In the genomic region with DNA sequence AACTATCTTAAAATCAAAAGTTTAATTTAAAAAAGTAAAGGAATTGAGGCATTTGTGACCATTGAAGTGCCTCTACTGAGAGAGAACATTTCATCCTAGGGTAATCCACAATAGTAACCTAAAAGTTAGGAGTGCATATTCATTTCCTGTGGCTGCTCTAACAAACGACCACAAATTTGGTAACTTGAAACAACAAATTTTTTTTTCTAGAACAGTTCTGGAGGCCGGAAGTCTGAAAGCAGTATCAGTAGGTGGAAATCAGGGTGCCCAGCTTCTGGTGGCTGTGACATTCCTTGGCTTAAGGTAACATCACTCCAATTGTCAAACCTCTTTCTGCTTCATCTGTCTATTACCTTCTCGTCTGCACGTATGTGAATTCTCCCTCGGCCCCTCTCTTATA, we compare ENCODE assay signal across 22 cellular contexts.
DNase-seq lines count a peak whose midpoint lies in the region; ATAC-seq lines count a peak whose summit lies in the region.
"Had no signal": no experiment of that assay in that cellular context is flagged by ENCODE, and none has a peak within 500 bp of the region (broad histone marks: within the 10 kb centered on the region; RNA-seq: fewer than 3 reads in every experiment).

No MANE protein-coding gene starts in this region.

- peak; percentile 75 for ATAC-seq in T-helper 17 cell
- peak; percentile 84 to 90 for ATAC-seq in naive thymus-derived CD8-positive, alpha-beta T cell
- ATAC-seq in HG02642 (IDR thresholded peaks at IDR 0.05; ENCODE audit: poor library complexity, unreplicated experiment), result no peak
- ATAC-seq: GM23338, left colon, Right ventricle myocardium inferior had no signal

- peaks cover 4% of the 10 kb centered on the region for H3K36me3 Mint-ChIP-seq in activated CD4-positive, alpha-beta T cell treated with anti-CD3 and anti-CD28 coated beads, Interleukin-2, amount 10 ng/mL, durations not matched to agents 7 days and 5 days (ENCODE audit: low read depth)
- peaks cover 2% of the 10 kb centered on the region for H3K36me3 Mint-ChIP-seq in T-helper 17 cell (ENCODE audit: low read depth)
- H3K36me3 Mint-ChIP-seq in naive thymus-derived CD8-positive, alpha-beta T cell, result no peaks in the 10 kb centered on the region
- H3K36me3 Mint-ChIP-seq: CD8-positive, alpha-beta memory T cell had no signal

- CTCF ChIA-PET in activated CD4-positive, alpha-beta T cell treated with anti-CD3 and anti-CD28 coated beads, Interleukin-2, amount 10 ng/mL, durations not matched to agents 7 days and 5 days (lab: Charles Lee), result no interaction called here

- DNase-seq in activated CD4-positive, alpha-beta T cell treated with anti-CD3 and anti-CD28 coated beads, Interleukin-2, amount 10 ng/mL, durations not matched to agents 7 days and 5 days, result peak; percentile 30
- DNase-seq in activated CD4-positive, alpha-beta T cell treated with anti-CD3 and anti-CD28 coated beads, Interleukin-2, amount 50 U/mL, for 48 hours, result no peak
- DNase-seq in GF-D8 (lab: John Stamatoyannopoulos, UW) (peak; percentile 22), T-helper 17 cell (no peak), COR-L47 (lab: John Stamatoyannopoulos, UW) (no peak), glomerular visceral epithelial cell (ENCODE audit: extremely low spot score) (no peak)
- DNase-seq in naive thymus-derived CD8-positive, alpha-beta T cell, result peak in 5 of 10 donors; percentile 2 to 55 (median 24)
- DNase-seq: cerebellar nuclear complex; effector CD8-positive, alpha-beta T cell; esophagus squamous epithelium; left colon; NCI-H1417 treated with DMSO at 0.1 percent for 48 hours; NCI-H524 treated with DMSO at 0.1 percent for 48 hours; SW 1271 had no signal

- no peak overlapping the region for H3K4me3 Mint-ChIP-seq in activated CD4-positive, alpha-beta T cell treated with anti-CD3 and anti-CD28 coated beads, Interleukin-2, amount 10 ng/mL, durations not matched to agents 7 days and 5 days
- H3K4me3 Mint-ChIP-seq in T-helper 17 cell, result peak overlapping the region; percentile 53
- peak overlapping the region in 6 of 10 donors; percentile 30 to 67 (median 50) for H3K4me3 Mint-ChIP-seq in naive thymus-derived CD8-positive, alpha-beta T cell
- H3K4me3 Mint-ChIP-seq: GM23338, neural crest cell had no signal

- POLR2A ChIA-PET in activated CD4-positive, alpha-beta T cell treated with anti-CD3 and anti-CD28 coated beads, Interleukin-2, amount 10 ng/mL, durations not matched to agents 7 days and 5 days (lab: Charles Lee), result no interaction called here
- POLR2A ChIA-PET in naive thymus-derived CD8-positive, alpha-beta T cell (lab: Charles Lee), result interaction anchor here (1.0 to 2.2 kb wide), 3 partner anchors 33 to 67 kb away, joined by 3 to 7 read pairs (median 6); a partner anchor contains a TSS

- H3K9me3 Mint-ChIP-seq in activated CD4-positive, alpha-beta T cell treated with anti-CD3 and anti-CD28 coated beads, Interleukin-2, amount 10 ng/mL, durations not matched to agents 7 days and 5 days, result peaks cover 7% of the 10 kb centered on the region
- H3K9me3 Mint-ChIP-seq in naive thymus-derived CD8-positive, alpha-beta T cell, result peaks cover 0 to 3% (median 0%) of the 10 kb centered on the region in 9 donors
- H3K9me3 Mint-ChIP-seq: neural crest cell had no signal

- H3K9me3 ChIP-seq in T-helper 17 cell (ENCODE audit: control insufficient read depth, low read length, poor library complexity, severe bottlenecking), result no peaks in the 10 kb centered on the region
- H3K9me3 ChIP-seq: ascending aorta, esophagus squamous epithelium, suprapubic skin, vagina had no signal

- peaks cover 37% of the 10 kb centered on the region for H3K4me1 Mint-ChIP-seq in activated CD4-positive, alpha-beta T cell treated with anti-CD3 and anti-CD28 coated beads, Interleukin-2, amount 10 ng/mL, durations not matched to agents 7 days and 5 days
- peaks cover 18% of the 10 kb centered on the region for H3K4me1 Mint-ChIP-seq in T-helper 17 cell
- H3K4me1 Mint-ChIP-seq in naive thymus-derived CD8-positive, alpha-beta T cell, result peaks cover 27 to 48% (median 42%) of the 10 kb centered on the region in 4 donors
- H3K4me1 Mint-ChIP-seq: neural crest cell had no signal

- peaks cover 7% of the 10 kb centered on the region for H3K27me3 Mint-ChIP-seq in activated CD4-positive, alpha-beta T cell treated with anti-CD3 and anti-CD28 coated beads, Interleukin-2, amount 10 ng/mL, durations not matched to agents 7 days and 5 days
- H3K27me3 Mint-ChIP-seq in T-helper 17 cell, result no peaks in the 10 kb centered on the region
- H3K27me3 Mint-ChIP-seq in naive thymus-derived CD8-positive, alpha-beta T cell, result no peaks in the 10 kb centered on the region

- peak overlapping the region; percentile 43 for H3K27ac Mint-ChIP-seq in activated CD4-positive, alpha-beta T cell treated with anti-CD3 and anti-CD28 coated beads, Interleukin-2, amount 10 ng/mL, durations not matched to agents 7 days and 5 days
- peak overlapping the region; percentile 86 for H3K27ac Mint-ChIP-seq in T-helper 17 cell
- peak overlapping the region in 9 of 10 donors; percentile 9 to 68 (median 34) for H3K27ac Mint-ChIP-seq in naive thymus-derived CD8-positive, alpha-beta T cell
- H3K27ac Mint-ChIP-seq: GM23338 had no signal

Comparison
In these comparisons a context has a peak if more than half of its experiments do, and no peak if none do; other contexts are left out.
1. DNase-seq: peak in activated CD4-positive, alpha-beta T cell treated with anti-CD3 and anti-CD28 coated beads, Interleukin-2, amount 10 ng/mL, durations not matched to agents 7 days and 5 days (single experiment) and GF-D8 (single experiment); none in activated CD4-positive, alpha-beta T cell treated with anti-CD3 and anti-CD28 coated beads, Interleukin-2, amount 50 U/mL, for 48 hours (0 of 2), T-helper 17 cell (0 of 3), COR-L47 (single experiment) and glomerular visceral epithelial cell (single experiment).
2. H3K27ac Mint-ChIP-seq: peak in every context shown above with its lines; median percentile 86 in T-helper 17 cell; 43 in activated CD4-positive, alpha-beta T cell treated with anti-CD3 and anti-CD28 coated beads, Interleukin-2, amount 10 ng/mL, durations not matched to agents 7 days and 5 days; 34 in naive thymus-derived CD8-positive, alpha-beta T cell.